Comparison of ENCODE assay signal across 28 cellular contexts in genomic region chr4:11669156-11669555, GRCh38.
A peak's percentile ranks its signal among the peaks of the same experiment; 100 is the strongest.
DNase-seq lines count a peak whose midpoint lies in the region; ATAC-seq, FAIRE-seq and TF ChIP-seq lines count a peak whose summit lies in the region.
"Had no signal": no experiment of that assay in that cellular context is flagged by ENCODE, and none has a peak within 500 bp of the region (broad histone marks: within the 10 kb centered on the region; RNA-seq: fewer than 3 reads in every experiment).

No MANE protein-coding gene starts in this region.

- no peak overlapping the region for H3K4me3 ChIP-seq in epithelial cell of proximal tubule (ENCODE audit: low read depth, low read length)
- H3K4me3 ChIP-seq: upper lobe of left lung had no signal

- TF ChIP-seq POLR2A in GM12891 (IDR thresholded peaks at IDR 0.05; ENCODE audit: low read depth, low read length): no peak

- TF ChIP-seq CTCF in epithelial cell of proximal tubule (conservative IDR thresholded peaks at IDR 0.05; ENCODE audit: low read depth, low read length): no peak

- ATAC-seq in GM21381 (IDR thresholded peaks at IDR 0.05; ENCODE audit: unreplicated experiment): no peak
- ATAC-seq: activated CD8-positive, alpha-beta T cell treated with anti-CD3 and anti-CD28 coated beads for 36 hours; activated T-helper 17 cell treated with anti-CD3 and anti-CD28 coated beads, Interleukin-2, amount 50 U/mL, for 72 hours; left ventricle myocardium superior; natural killer cell; stimulated activated effector memory CD8-positive, alpha-beta T cell treated with anti-CD3 and anti-CD28 coated beads, Interleukin-12 subunit alpha, Interleukin-12 subunit beta, amount 100 ng/mL, for 72 hours; T-helper 17 cell had no signal

- FAIRE-seq in GM12891 (lab: Jason Lieb, UNC) (peak; percentile 16), RCC 7860 (lab: Jason Lieb, UNC) (no peak)

- DNase-seq in GM12891 (ENCODE audit: insufficient read length, low spot score) (no peak), RCC 7860 (ENCODE audit: low spot score) (peak; percentile 48), epithelial cell of proximal tubule (ENCODE audit: low read depth) (peak; percentile 78), kidney tubule cell (ENCODE audit: low spot score) (peak; percentile 98), pons (ENCODE audit: low spot score) (no peak), T-helper 1 cell (no peak), DMS79 (lab: John Stamatoyannopoulos, UW) (no peak)
- DNase-seq: ACHN; activated CD4-positive, alpha-beta T cell treated with anti-CD3 and anti-CD28 coated beads for 1 hour; activated CD8-positive, alpha-beta T cell treated with anti-CD3 and anti-CD28 coated beads for 36 hours; activated naive CD8-positive, alpha-beta T cell treated with anti-CD3 and anti-CD28 coated beads for 36 hours; cerebellar nuclear complex; GF-D8; H7; hypothalamus; immature natural killer cell; KBM-7; left ventricle myocardium superior; natural killer cell; NCI-H1417; NCI-H2029 treated with DMSO at 0.1 percent for 48 hours; NCI-H69; stimulated activated CD4-positive, alpha-beta T cell treated with anti-CD3 and anti-CD28 coated beads, Interleukin-4, amount 100 ng/mL, for 1 hour; T-helper 17 cell; upper lobe of left lung had no signal

TF ChIP-seq in GM12891, 5 proteins besides CTCF, POLR2A, EP300 and RAD21:
- TF ChIP-seq PAX5 (IDR thresholded peaks at IDR 0.05; ENCODE audit: insufficient read depth, low read length, severe bottlenecking) (no peak), TAF1 (IDR thresholded peaks at IDR 0.05; ENCODE audit: low read depth, low read length) (no peak), POU2F2 (IDR thresholded peaks at IDR 0.05; ENCODE audit: low read depth, low read length) (no peak), SPI1 (IDR thresholded peaks at IDR 0.05; ENCODE audit: low read depth, low read length) (no peak), POLR2AphosphoS5 (IDR thresholded peaks at IDR 0.05; ENCODE audit: low read depth, low read length) (no peak)
TF ChIP-seq in GM12891: peak in this region for 0.

Comparison
In these comparisons a context has a peak if more than half of its experiments do, and no peak if none do; other contexts are left out.
1. DNase-seq: peak in RCC 7860 (single experiment), epithelial cell of proximal tubule (single experiment) and kidney tubule cell (single experiment); none in GM12891 (single experiment), pons (single experiment), T-helper 1 cell (0 of 5) and DMS79 (single experiment).